ENCODE assay signal across 22 cellular contexts in genomic region chr13:45626731-45627374, GRCh38. TPM values are rescaled to one million over a fixed set of nuclear protein-coding genes. Genes with fewer than 3 reads are reported as not detected.
DNase-seq lines count a peak whose midpoint lies in the region; ATAC-seq and TF ChIP-seq lines count a peak whose summit lies in the region.
"Had no signal": no experiment of that assay in that cellular context is flagged by ENCODE, and none has a peak within 500 bp of the region (broad histone marks: within the 10 kb centered on the region; RNA-seq: fewer than 3 reads in every experiment).

No MANE protein-coding gene starts in this region.

- H3K27ac ChIP-seq in GM23338 (ENCODE audit: low read depth) (no peak overlapping the region), SJCRH30 (no peak overlapping the region)
- H3K27ac ChIP-seq: ascending aorta, RWPE1 had no signal

- H3K9me3 Mint-ChIP-seq in GM23338 (no peaks in the 10 kb centered on the region), WTC11 (no peaks in the 10 kb centered on the region)
- H3K9me3 Mint-ChIP-seq: natural killer cell treated with Interleukin-12 subunit alpha and Interleukin-12 subunit beta and Interleukin-15 and Interleukin-18, amount 100 ng/mL, for 72 hours; stimulated activated naive B cell treated with anti-CD40 and anti-IgM and Interleukin-4, amounts not matched to agents 10 μg/mL and 1 μg/mL and 100 μg/mL, for 72 hours had no signal

- no peaks in the 10 kb centered on the region for H4K20me1 ChIP-seq in GM23338 (replicated peaks; ENCODE audit: insufficient read depth)

- no peak overlapping the region for H3K27ac Mint-ChIP-seq in GM23338
- H3K27ac Mint-ChIP-seq in WTC11 = no peak overlapping the region
- H3K27ac Mint-ChIP-seq: natural killer cell treated with Interleukin-12 subunit alpha and Interleukin-12 subunit beta and Interleukin-15 and Interleukin-18, amount 100 ng/mL, for 72 hours; progenitor cell of endocrine pancreas; stimulated activated naive B cell treated with anti-CD40 and anti-IgM and Interleukin-4, amounts not matched to agents 10 μg/mL and 1 μg/mL and 100 μg/mL, for 72 hours had no signal

- H3K4me1 ChIP-seq in GM23338 (ENCODE audit: insufficient read depth) (peaks cover 20% of the 10 kb centered on the region), SJCRH30 (no peaks in the 10 kb centered on the region)
- H3K4me1 ChIP-seq: ascending aorta, BE2C had no signal

- TF ChIP-seq CTCF in GM23338 (conservative IDR thresholded peaks at IDR 0.05; ENCODE audit: low read depth in 2 of 2) = no peak
- no peak for TF ChIP-seq CTCF in WTC11 (IDR thresholded peaks at IDR 0.05)

- H3K27me3 Mint-ChIP-seq in GM23338 (ENCODE audit: insufficient read depth, low read depth, poor library complexity) (no peaks in the 10 kb centered on the region), WTC11 (ENCODE audit: low read depth) (no peaks in the 10 kb centered on the region; the same call in 1 of the 2 replicates)

- H3K36me3 ChIP-seq in GM23338 (ENCODE audit: insufficient read depth) = no peaks in the 10 kb centered on the region
- no peaks in the 10 kb centered on the region for H3K36me3 ChIP-seq in SJCRH30
- H3K36me3 ChIP-seq: ascending aorta, BE2C had no signal

- peaks cover 4% of the 10 kb centered on the region; the same call in 1 of the 2 replicates for H3K9me2 ChIP-seq in GM23338 (ENCODE audit: insufficient read depth)

- H3K4me3 ChIP-seq in GM23338 (no peak overlapping the region), SJCRH30 (no peak overlapping the region)
- H3K4me3 ChIP-seq: ascending aorta had no signal

- no peaks in the 10 kb centered on the region for H3K27me3 ChIP-seq in GM23338 (ENCODE audit: insufficient read depth)
- no peaks in the 10 kb centered on the region for H3K27me3 ChIP-seq in SJCRH30
- H3K27me3 ChIP-seq: ascending aorta had no signal

- no peaks in the 10 kb centered on the region for H3K9me3 ChIP-seq in SJCRH30 (replicated peaks)
- H3K9me3 ChIP-seq: ascending aorta, BE2C had no signal

- no peaks in the 10 kb centered on the region for H3F3A ChIP-seq in GM23338 (replicated peaks; ENCODE audit: low read depth)

- peak overlapping the region; percentile 44 for H3K4me2 ChIP-seq in GM23338

- peaks cover 21% of the 10 kb centered on the region for H3K4me1 Mint-ChIP-seq in GM23338
- H3K4me1 Mint-ChIP-seq in WTC11 = peaks cover 30% of the 10 kb centered on the region
- H3K4me1 Mint-ChIP-seq: stimulated activated naive B cell treated with anti-CD40 and anti-IgM and Interleukin-4, amounts not matched to agents 10 μg/mL and 1 μg/mL and 100 μg/mL, for 72 hours had no signal

- no peak for DNase-seq in GM23338 (ENCODE audit: low spot score)
- DNase-seq in M059J (ENCODE audit: low read depth) = peak; percentile 71
- DNase-seq in WTC11 (ENCODE audit: low spot score) = no peak
- peak; percentile 86 for DNase-seq in islet precursor cell
- DNase-seq in SJCRH30 = no peak
- no peak for DNase-seq in COLO668 (lab: John Stamatoyannopoulos, UW; ENCODE audit: unreplicated experiment)
- DNase-seq in GOT3 (lab: John Stamatoyannopoulos, UW) = no peak
- DNase-seq: activated CD8-positive, alpha-beta memory T cell treated with anti-CD3 and anti-CD28 coated beads, Interleukin-2, amount 50 U/mL, for 48 hours; activated gamma-delta T cell treated with Interleukin-2 at 50 U/mL for 16 hours; BE2C; cortex of kidney; DMS153; MM.1S; NCI-H526 treated with DMSO at 0.1 percent for 48 hours; stimulated activated naive B cell treated with anti-CD40 and anti-IgM and Interleukin-4, amounts not matched to agents 10 μg/mL and 1 μg/mL and 100 μg/mL, for 72 hours; trophoblast cell had no signal

- H3K36me3 Mint-ChIP-seq in GM23338 (ENCODE audit: low read depth) (no peaks in the 10 kb centered on the region), WTC11 (no peaks in the 10 kb centered on the region)
- H3K36me3 Mint-ChIP-seq: natural killer cell treated with Interleukin-12 subunit alpha and Interleukin-12 subunit beta and Interleukin-15 and Interleukin-18, amount 100 ng/mL, for 72 hours; stimulated activated naive B cell treated with anti-CD40 and anti-IgM and Interleukin-4, amounts not matched to agents 10 μg/mL and 1 μg/mL and 100 μg/mL, for 72 hours had no signal

- peak; percentile 56 for ATAC-seq in GM23338
- ATAC-seq in WTC11 = peak; percentile 52
- ATAC-seq: natural killer cell treated with Interleukin-12 subunit alpha and Interleukin-12 subunit beta and Interleukin-15 and Interleukin-18, amount 100 ng/mL, for 72 hours; stimulated activated naive B cell treated with anti-CD40 and anti-IgM and Interleukin-4, amounts not matched to agents 10 μg/mL and 1 μg/mL and 100 μg/mL, for 72 hours had no signal

- CTCF ChIA-PET in WTC11 (lab: Charles Lee) = interaction anchor here (1.0 to 3.1 kb wide), 3 partner anchors 54 to 102 kb away, joined by 4 to 12 read pairs (median 6); no protein-coding TSS in a partner anchor

- H3K4me3 Mint-ChIP-seq in GM23338 (no peak overlapping the region), WTC11 (no peak overlapping the region)
- H3K4me3 Mint-ChIP-seq: natural killer cell treated with Interleukin-12 subunit alpha and Interleukin-12 subunit beta and Interleukin-15 and Interleukin-18, amount 100 ng/mL, for 72 hours; stimulated activated naive B cell treated with anti-CD40 and anti-IgM and Interleukin-4, amounts not matched to agents 10 μg/mL and 1 μg/mL and 100 μg/mL, for 72 hours had no signal

- no peaks in the 10 kb centered on the region for H3K79me2 ChIP-seq in GM23338 (replicated peaks; ENCODE audit: insufficient read depth)

- POLR2A ChIA-PET in WTC11 (lab: Charles Lee) = no interaction called here

- peak overlapping the region; percentile 10; the same call in 1 of the 2 replicates for H2AFZ ChIP-seq in GM23338

TF ChIP-seq in GM23338, 12 proteins besides CTCF, POLR2A, EP300 and RAD21 (continues in another document):
- no peak for TF ChIP-seq JUNB (IDR thresholded peaks at IDR 0.05; ENCODE audit: unreplicated experiment)

TF ChIP-seq in WTC11, 78 proteins besides CTCF, POLR2A, EP300 and RAD21:
- TF ChIP-seq ZNF425 (CRISPR knock-in tag; conservative IDR thresholded peaks at IDR 0.05) (no peak), GTF2I (CRISPR knock-in tag; conservative IDR thresholded peaks at IDR 0.05) (no peak), RELA (CRISPR knock-in tag; IDR thresholded peaks at IDR 0.05; ENCODE audit: borderline replicate concordance) (no peak)

RNA-seq across cellular contexts. Expression of gene ERICH6B, which starts 11.3 kb away (rescaled TPM):
- total RNA-seq in GM23338 (2014; rRNA removed; shearing (Covaris generic)) = not detected in 2 replicates
- not detected in 2 replicates for polyA plus RNA-seq in GM23338 (2016; fragmentation: Nextera tagmentation; extraction: Ambion mirVana)
- total RNA-seq in M059J (2014; rRNA removed; shearing (Covaris generic)) = not detected in 2 replicates
- total RNA-seq in WTC11 (2021) = 0.16 TPM in 1 of 3 replicates, not detected in the others
- not detected in 2 replicates for total RNA-seq in SJCRH30 (2014; rRNA removed; shearing (Covaris generic))
- total RNA-seq: ascending aorta; epithelial cell of proximal tubule; natural killer cell treated with Interleukin-12 subunit alpha and Interleukin-12 subunit beta and Interleukin-15 and Interleukin-18, amount 100 ng/mL, for 72 hours; progenitor cell of endocrine pancreas; T-helper 2 cell treated with Interferon-gamma antibody and Interleukin-4, amounts not matched to agents 100 ng/mL and 5 ng/mL, for 36 hours had no signal

Comparison
In these comparisons a context has a peak if more than half of its experiments do, and no peak if none do; other contexts are left out.
1. DNase-seq: peak in M059J (single experiment) and islet precursor cell (single experiment); none in GM23338 (single experiment), WTC11 (single experiment), SJCRH30 (0 of 2), COLO668 (single experiment) and GOT3 (single experiment).